8 cellular contexts compared by ENCODE assay signal in genomic region chr11:64007629-64008282, GRCh38. TPM values are rescaled to one million over a fixed set of nuclear protein-coding genes. Genes with fewer than 3 reads are reported as not detected.
DNase-seq lines count a peak whose midpoint lies in the region; ATAC-seq, FAIRE-seq and TF ChIP-seq lines count a peak whose summit lies in the region.

No MANE protein-coding gene starts in this region.

- peak; percentile 85 for ATAC-seq in body of pancreas
- ATAC-seq in GM19395 (IDR thresholded peaks at IDR 0.05; ENCODE audit: unreplicated experiment): no peak

- peak; percentile 83 to 89 (median 88) for DNase-seq in body of pancreas
- DNase-seq in retina: peak; percentile 82
- DNase-seq in NCI-H2107 (lab: John Stamatoyannopoulos, UW): no peak
- no peak for DNase-seq in stimulated activated naive CD4-positive, alpha-beta T cell (lab: John Stamatoyannopoulos, UW)

- H3K9ac ChIP-seq in HUES6 (ENCODE audit: low read length) (no peak overlapping the region), iPS-20b (ENCODE audit: low read depth, low read length) (no peak overlapping the region)

- peak; percentile 30 for FAIRE-seq in A204.1 (lab: Jason Lieb, UNC)

- H3K4me1 ChIP-seq in HUES6 (ENCODE audit: control insufficient read depth, insufficient read depth, low read length) (peaks cover 17% of the 10 kb centered on the region), body of pancreas (peaks cover 50% of the 10 kb centered on the region), iPS-20b (ENCODE audit: insufficient read depth, low read length) (no peaks in the 10 kb centered on the region; the same call in 1 of the 2 replicates)

- 4 to 9% methylated on average over 19 to 40 of the region's 40 CpGs for WGBS in body of pancreas, 2 donors

- H3K4me3 ChIP-seq in HUES6 (ENCODE audit: low read depth, low read length) (peak overlapping the region; percentile 52), body of pancreas (no peak overlapping the region), iPS-20b (ENCODE audit: low read length) (peak overlapping the region; percentile 46; the same call in 1 of the 2 replicates)

- no peaks in the 10 kb centered on the region for H3K9me3 ChIP-seq in HUES6 (ENCODE audit: control insufficient read depth, insufficient read depth, low read depth, low read length)
- no peaks in the 10 kb centered on the region for H3K9me3 ChIP-seq in body of pancreas
- no peaks in the 10 kb centered on the region; the same call in 1 of the 2 replicates for H3K9me3 ChIP-seq in iPS-20b (ENCODE audit: insufficient read depth, low read depth, low read length)

- H3K36me3 ChIP-seq in HUES6 (ENCODE audit: control insufficient read depth, insufficient read depth, low read length) (no peaks in the 10 kb centered on the region), body of pancreas (replicated peaks in 1 of 2; ENCODE audit: insufficient read depth in 1 of 2, low read depth in 2 of 2) (no peaks in the 10 kb centered on the region), iPS-20b (ENCODE audit: insufficient read depth, low read depth, low read length) (no peaks in the 10 kb centered on the region)

- H3K27ac ChIP-seq in HUES6 (ENCODE audit: low read depth, low read length): no peak overlapping the region
- peak overlapping the region; percentile 55 to 77 (median 68) for H3K27ac ChIP-seq in body of pancreas
- H3K27ac ChIP-seq in iPS-20b (ENCODE audit: low read length): no peak overlapping the region

- TF ChIP-seq POLR2A in body of pancreas (IDR thresholded peaks at IDR 0.05): peak; percentile 53 to 81 (median 81)

- peak in 6 of 7 experiments; percentile 15 to 69 (median 62) for TF ChIP-seq CTCF in body of pancreas (IDR thresholded peaks at IDR 0.05)

- intact Hi-C loops in body of pancreas (cut with DNase I): no loop called here

- H3K27me3 ChIP-seq in HUES6 (ENCODE audit: control insufficient read depth, insufficient read depth, low read length) (peaks cover 84% of the 10 kb centered on the region), body of pancreas (no peaks in the 10 kb centered on the region), iPS-20b (ENCODE audit: insufficient read depth, low read length) (peaks cover 96% of the 10 kb centered on the region)

RNA-seq across cellular contexts. Expression of gene OTUB1, which starts 21.5 kb away (rescaled TPM):
- total RNA-seq in body of pancreas: 10 to 100 TPM; 20.8 to 36.3 TPM

RNA-seq across cellular contexts. Expression of gene FLRT1, which starts 28.0 kb away (rescaled TPM):
- under 1 TPM in 1 of 2 donors, not detected in 1; 0.26 TPM for total RNA-seq in body of pancreas

RNA-seq across cellular contexts. Expression of gene COX8A, which starts 33.3 kb away (rescaled TPM):
- total RNA-seq in body of pancreas: 100 to 1,000 TPM in 1 of 2 donors, 10 to 100 TPM in 1; 51.9 to 184 TPM

Comparison
In these comparisons a context has a peak if more than half of its experiments do, and no peak if none do; other contexts are left out.
1. H3K27ac ChIP-seq: peak in body of pancreas (4 of 4); none in HUES6 (single experiment) and iPS-20b (single experiment).
2. H3K4me3 ChIP-seq: peak in HUES6 (single experiment) and iPS-20b (single experiment); none in body of pancreas (0 of 2).
3. DNase-seq: peak in body of pancreas (4 of 4) and retina (single experiment); none in NCI-H2107 (single experiment) and stimulated activated naive CD4-positive, alpha-beta T cell (0 of 6).